8 cellular contexts compared by ENCODE assay signal in the genomic region with DNA sequence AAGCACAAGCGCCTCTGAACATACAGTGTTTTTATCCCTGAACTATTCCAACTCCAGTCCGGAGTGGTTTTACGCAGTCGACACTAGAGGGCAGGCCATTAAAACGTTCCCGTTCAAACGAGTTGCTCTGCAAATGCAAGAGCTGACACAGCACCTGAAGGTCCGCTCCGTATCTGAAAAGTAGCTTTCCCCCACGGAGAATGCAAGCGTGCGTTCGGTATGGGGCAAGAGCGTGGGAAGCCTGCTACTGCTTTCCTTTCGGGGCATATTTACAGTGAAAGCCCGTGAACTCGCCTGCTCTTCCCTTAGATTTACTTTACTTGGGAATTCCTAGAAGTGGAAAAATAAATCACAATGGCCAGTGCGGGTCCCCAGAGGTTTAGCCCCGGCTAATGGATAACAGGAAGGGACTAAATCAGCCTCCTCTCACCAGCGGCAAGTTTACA.
DNase-seq lines count a peak whose midpoint lies in the region; ATAC-seq and TF ChIP-seq lines count a peak whose summit lies in the region.

No MANE protein-coding gene starts in this region.

- no peaks in the 10 kb centered on the region for H3K36me3 ChIP-seq in colonic mucosa

- peak; percentile 78 for TF ChIP-seq CTCF in AG09309 (IDR thresholded peaks at IDR 0.05; ENCODE audit: control insufficient read depth, insufficient read depth, low read depth, low read length, missing control alignments)
- peak; percentile 64 for TF ChIP-seq CTCF in colonic mucosa (IDR thresholded peaks at IDR 0.05)

- H3K4me1 ChIP-seq in colonic mucosa: peaks cover 3% of the 10 kb centered on the region

- H3K27me3 ChIP-seq in colonic mucosa: no peaks in the 10 kb centered on the region

- no peak overlapping the region for H3K27ac ChIP-seq in colonic mucosa

- peak; percentile 98 for ATAC-seq in GM18861 (IDR thresholded peaks at IDR 0.05; ENCODE audit: unreplicated experiment)
- peak; percentile 97 for ATAC-seq in HG03103 (IDR thresholded peaks at IDR 0.05; ENCODE audit: low read depth, unreplicated experiment)
- peak; percentile 99 for ATAC-seq in left lobe of liver

- no peaks in the 10 kb centered on the region for H3K9me3 ChIP-seq in colonic mucosa

- peak overlapping the region in 1 of 2 donors; percentile 33 for H3K9ac ChIP-seq in colonic mucosa (ENCODE audit: low read depth in 2 of 2, low read length in 2 of 2)

- DNase-seq in AG09309 (ENCODE audit: low read depth) (peak; percentile 69), NCI-H345 treated with DMSO at 0.1 percent for 48 hours (lab: John Stamatoyannopoulos, UW; ENCODE audit: unreplicated experiment) (peak; percentile 54), colonic mucosa (peak; percentile 80), left lobe of liver (ENCODE audit: low spot score) (peak; percentile 71)
- DNase-seq in activated CD4-positive, alpha-beta T cell treated with anti-CD3 and anti-CD28 coated beads for 24 hours (ENCODE audit: low read depth in 2 of 2): peak; percentile 37 to 60
- DNase-seq in stimulated activated CD4-positive, alpha-beta T cell treated with anti-CD3 and anti-CD28 coated beads, Interleukin-2, amount 100 ng/mL, for 24 hours: peak; percentile 68 to 75

- H3K4me3 ChIP-seq in AG09309 (ENCODE audit: control insufficient read depth, low read depth, low read length) (peak overlapping the region; percentile 32), colonic mucosa (peak overlapping the region; percentile 19)

- intact Hi-C loops in colonic mucosa (cut with DNase I): loop anchor here (5.0 to 10.0 kb wide), 4 partner anchors 367 to 997 kb away; no protein-coding TSS in a partner anchor
